In genomic region chr10:100046088-100046487, GRCh38 we compare ENCODE assay signal across 8 cellular contexts. TPM values are rescaled to one million over a fixed set of nuclear protein-coding genes. Genes with fewer than 3 reads are reported as not detected.
DNase-seq lines count a peak whose midpoint lies in the region; ATAC-seq and TF ChIP-seq lines count a peak whose summit lies in the region.

No MANE protein-coding gene starts in this region.

- H3K9me3 ChIP-seq in liver (ENCODE audit: control insufficient read depth in 4 of 4, low read length in 3 of 4) = no peaks in the 10 kb centered on the region

- TF ChIP-seq RAD21 in liver (IDR thresholded peaks at IDR 0.05) = peak; percentile 90 to 95

- H3K27me3 ChIP-seq in liver (ENCODE audit: control insufficient read depth in 4 of 4, insufficient read depth in 4 of 4, low read length in 3 of 4) = no peaks in the 10 kb centered on the region

- no peak overlapping the region for H3K27ac ChIP-seq in coronary artery
- no peak overlapping the region for H3K27ac ChIP-seq in liver (ENCODE audit: low read depth in 1 of 2, low read length in 2 of 2)

- ATAC-seq in HG03095 (IDR thresholded peaks at IDR 0.05; ENCODE audit: unreplicated experiment) (peak; percentile 69), GM21447 (IDR thresholded peaks at IDR 0.05; ENCODE audit: unreplicated experiment) (no peak)

- peak; percentile 65 for DNase-seq in GM04504 (ENCODE audit: low read depth)
- peak; percentile 90 for DNase-seq in NCI-H510A treated with DMSO at 0.1 percent for 48 hours (lab: John Stamatoyannopoulos, UW)
- DNase-seq in activated CD4-positive, alpha-beta T cell treated with anti-CD3 and anti-CD28 coated beads for 48 hours = peak; percentile 91
- DNase-seq in coronary artery (ENCODE audit: low spot score) = peak; percentile 80
- peak; percentile 78 to 91 for DNase-seq in stimulated activated CD4-positive, alpha-beta T cell treated with anti-CD3 and anti-CD28 coated beads, Interleukin-4, amount 100 ng/mL, for 48 hours (ENCODE audit: low read depth in 2 of 2)

- H3K4me1 ChIP-seq in liver (ENCODE audit: control insufficient read depth in 4 of 4, insufficient read depth in 4 of 4, low read length in 3 of 4) = peaks cover 0 to 3% (median 0%) of the 10 kb centered on the region in 4 donors

- TF ChIP-seq CTCF in coronary artery (IDR thresholded peaks at IDR 0.05) (peak; percentile 90), liver (IDR thresholded peaks at IDR 0.05; ENCODE audit: low read depth, low read length, missing input control) (peak; percentile 91)

- peak overlapping the region in 1 of 2 donors; percentile 27 for H3K9ac ChIP-seq in liver (ENCODE audit: low read depth in 1 of 2, low read length in 2 of 2)

- 24% methylated on average over 7 of the region's 7 CpGs for WGBS in liver

- peaks cover 13 to 49% (median 32%) of the 10 kb centered on the region in 4 donors for H3K36me3 ChIP-seq in liver (ENCODE audit: control insufficient read depth in 4 of 4, insufficient read depth in 3 of 4, low read depth in 1 of 4, low read length in 3 of 4)

- H3K4me3 ChIP-seq in coronary artery = no peak overlapping the region
- no peak overlapping the region for H3K4me3 ChIP-seq in liver (ENCODE audit: low read depth in 1 of 3, low read length in 3 of 3)

TF ChIP-seq in liver, 16 proteins besides CTCF, POLR2A, EP300 and RAD21:
- no peak for TF ChIP-seq FOXA1 (IDR thresholded peaks at IDR 0.05)

RNA-seq across cellular contexts. Expression of gene CPN1, which starts 35.6 kb away (rescaled TPM):
- 100 to 1,000 TPM in 1 of 2 donors, 10 to 100 TPM in 1; 95.7 to 119 TPM for total RNA-seq in liver
- 10 to 100 TPM; 30.4 to 97.8 TPM for polyA plus RNA-seq in liver

RNA-seq across cellular contexts. Expression of gene DNMBP, which starts 36.3 kb away (rescaled TPM):
- total RNA-seq in liver = 10 to 100 TPM in 1 of 2 donors, 1 to 10 TPM in 1; 3.8 to 12.6 TPM
- polyA plus RNA-seq in liver = 1 to 10 TPM; 4.2 to 6.4 TPM
